16 cellular contexts compared by ENCODE assay signal in the genomic region with DNA sequence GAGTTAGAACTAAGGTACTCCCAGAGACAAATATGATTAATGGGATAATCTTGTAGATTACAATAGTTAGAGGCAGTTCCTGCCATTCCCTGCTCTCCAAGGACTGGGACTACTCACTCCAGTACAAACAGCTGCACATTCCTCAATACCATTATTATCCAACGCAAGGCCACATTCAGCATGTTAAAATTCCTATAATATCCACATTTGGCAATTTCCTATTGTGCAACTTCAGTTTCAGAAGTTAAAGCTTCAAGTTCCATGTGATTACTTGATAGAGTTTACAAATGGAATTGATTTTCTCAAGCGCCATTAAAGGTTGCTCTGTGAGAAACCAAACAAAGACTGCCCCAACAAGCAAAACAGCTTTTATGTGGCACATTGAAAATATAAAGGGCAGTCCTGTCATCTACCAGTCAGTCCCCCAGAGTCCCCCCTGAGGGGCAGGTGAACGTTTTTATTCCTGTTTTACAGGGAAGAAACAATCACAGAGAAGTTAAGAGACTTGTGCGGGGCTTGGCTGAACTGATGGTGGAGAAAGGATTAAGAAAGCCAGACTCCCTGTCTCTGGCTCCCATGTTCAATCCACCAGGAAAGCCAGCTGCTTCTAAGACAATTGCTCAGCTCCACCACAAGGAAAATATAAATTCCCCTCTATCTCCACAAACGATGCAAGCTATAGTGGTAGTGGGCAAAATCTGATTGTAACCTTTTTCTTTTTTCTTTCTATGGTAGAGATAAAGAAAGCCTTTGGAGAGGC.
DNase-seq lines count a peak whose midpoint lies in the region; ATAC-seq, FAIRE-seq and TF ChIP-seq lines count a peak whose summit lies in the region.
"Had no signal": no experiment of that assay in that cellular context is flagged by ENCODE, and none has a peak within 500 bp of the region (broad histone marks: within the 10 kb centered on the region; RNA-seq: fewer than 3 reads in every experiment).

No MANE protein-coding gene starts in this region.

- H3K4me2 ChIP-seq in mesenchymal stem cell (ENCODE audit: low read length, poor library complexity, severe bottlenecking): no peak overlapping the region

- H3K23ac ChIP-seq in mesenchymal stem cell (ENCODE audit: low read length in 2 of 2): no peak overlapping the region

- no peak overlapping the region for H2AK5ac ChIP-seq in mesenchymal stem cell (ENCODE audit: low read length, severe bottlenecking)

- TF ChIP-seq CTCF in breast epithelium (IDR thresholded peaks at IDR 0.05) (no peak), kidney (IDR thresholded peaks at IDR 0.05; ENCODE audit: borderline replicate concordance, extremely low read depth, insufficient read depth) (no peak)

- 76% methylated on average over 3 of the region's 5 CpGs for WGBS in mesenchymal stem cell

- no peak for ATAC-seq in HG02763 (IDR thresholded peaks at IDR 0.05; ENCODE audit: unreplicated experiment)
- ATAC-seq: activated CD4-positive, CD25-positive, alpha-beta regulatory T cell treated with anti-CD3 and anti-CD28 coated beads, Interleukin-2, amount 50 U/mL, for 24 hours; Panc1 had no signal

- H3K9ac ChIP-seq in mesenchymal stem cell (ENCODE audit: low read length): peak overlapping the region; percentile 83
- H3K9ac ChIP-seq in kidney (ENCODE audit: low read length in 2 of 2): no peak overlapping the region
- H3K9ac ChIP-seq: parathyroid adenoma had no signal

- H4K91ac ChIP-seq in mesenchymal stem cell (ENCODE audit: low read length): no peak overlapping the region

- H3K18ac ChIP-seq in mesenchymal stem cell (ENCODE audit: low read depth in 1 of 2, low read length in 2 of 2): no peak overlapping the region

- H3K9me3 Mint-ChIP-seq in activated naive CD8-positive, alpha-beta T cell treated with anti-CD3 and anti-CD28 coated beads for 36 hours: no peaks in the 10 kb centered on the region
- H3K9me3 Mint-ChIP-seq: CD4-positive, alpha-beta T cell had no signal

- no peak overlapping the region for H2BK5ac ChIP-seq in mesenchymal stem cell (ENCODE audit: low read depth, low read length, poor library complexity, severe bottlenecking)

- H2BK12ac ChIP-seq in mesenchymal stem cell (ENCODE audit: low read length in 2 of 2): no peak overlapping the region

- H3K27ac Mint-ChIP-seq in activated naive CD8-positive, alpha-beta T cell treated with anti-CD3 and anti-CD28 coated beads for 36 hours: no peak overlapping the region
- H3K27ac Mint-ChIP-seq: CD4-positive, alpha-beta T cell had no signal

- H3K79me1 ChIP-seq in mesenchymal stem cell (replicated peaks; ENCODE audit: low read length, poor library complexity, severe bottlenecking): no peaks in the 10 kb centered on the region

- H3K27me3 ChIP-seq in breast epithelium (no peaks in the 10 kb centered on the region), mesenchymal stem cell (ENCODE audit: control insufficient read depth in 1 of 2, insufficient read depth in 1 of 2, low read length in 2 of 2) (no peaks in the 10 kb centered on the region)

- no peaks in the 10 kb centered on the region for H3K9me3 ChIP-seq in breast epithelium
- H3K9me3 ChIP-seq in mesenchymal stem cell (ENCODE audit: control insufficient read depth, low read length): no peaks in the 10 kb centered on the region
- no peaks in the 10 kb centered on the region for H3K9me3 ChIP-seq in kidney (ENCODE audit: control insufficient read depth in 1 of 2, low read length in 2 of 2)

- no peak overlapping the region for H2BK15ac ChIP-seq in mesenchymal stem cell (ENCODE audit: low read depth, poor library complexity, severe bottlenecking)

- no peak overlapping the region for H3K4ac ChIP-seq in mesenchymal stem cell (ENCODE audit: low read depth in 1 of 2, low read length in 2 of 2)

- DNase-seq in AG08396 (ENCODE audit: low spot score) (peak; percentile 35), HS-5 (ENCODE audit: low read depth) (peak; percentile 85), breast epithelium (ENCODE audit: low spot score in 2 of 2) (no peak), mesenchymal stem cell (peak; percentile 35), ecto neural progenitor cell (ENCODE audit: low spot score) (no peak), kidney (no peak)
- no peak for DNase-seq in activated naive CD8-positive, alpha-beta T cell treated with anti-CD3 and anti-CD28 coated beads for 36 hours
- DNase-seq: activated gamma-delta T cell treated with Interleukin-2 at 50 U/mL for 16 hours; CD4-positive, alpha-beta T cell; effector memory CD4-positive, alpha-beta T cell; NCI-H1694 treated with DMSO at 0.1 percent for 48 hours had no signal

- no peak for TF ChIP-seq POLR2A in breast epithelium (IDR thresholded peaks at IDR 0.05)

- H3K14ac ChIP-seq in mesenchymal stem cell (ENCODE audit: low read length in 2 of 2): no peak overlapping the region

- FAIRE-seq in kidney (lab: Jason Lieb, UNC): no peak
- FAIRE-seq: islet of Langerhans had no signal

- H3K4me3 Mint-ChIP-seq in activated naive CD8-positive, alpha-beta T cell treated with anti-CD3 and anti-CD28 coated beads for 36 hours: no peak overlapping the region
- H3K4me3 Mint-ChIP-seq: CD4-positive, alpha-beta T cell had no signal

- H3K4me1 ChIP-seq in breast epithelium (no peaks in the 10 kb centered on the region), mesenchymal stem cell (ENCODE audit: control insufficient read depth, insufficient read depth, low read depth, low read length) (no peaks in the 10 kb centered on the region), kidney (ENCODE audit: control insufficient read depth in 1 of 2, insufficient read depth in 1 of 2, low read depth in 1 of 2, low read length in 2 of 2) (no peaks in the 10 kb centered on the region)
- H3K4me1 ChIP-seq: parathyroid adenoma had no signal

- no peak overlapping the region for H2BK120ac ChIP-seq in mesenchymal stem cell (ENCODE audit: low read depth, low read length)

- H3K27ac ChIP-seq in breast epithelium (peak overlapping the region; percentile 50 to 62), mesenchymal stem cell (ENCODE audit: low read length, poor library complexity, severe bottlenecking) (no peak overlapping the region), kidney (ENCODE audit: low read depth in 2 of 2, low read length in 2 of 2) (no peak overlapping the region)
- H3K27ac ChIP-seq: parathyroid adenoma had no signal

- H3K36me3 ChIP-seq in breast epithelium (no peaks in the 10 kb centered on the region), mesenchymal stem cell (ENCODE audit: control insufficient read depth in 1 of 2, insufficient read depth in 2 of 2, low read depth in 1 of 2, low read length in 2 of 2) (no peaks in the 10 kb centered on the region), kidney (ENCODE audit: control insufficient read depth in 1 of 2, insufficient read depth in 2 of 2, low read length in 2 of 2) (no peaks in the 10 kb centered on the region)

- H4K8ac ChIP-seq in mesenchymal stem cell (ENCODE audit: low read length): no peak overlapping the region

- no peaks in the 10 kb centered on the region for H3K4me1 Mint-ChIP-seq in activated naive CD8-positive, alpha-beta T cell treated with anti-CD3 and anti-CD28 coated beads for 36 hours

- no peaks in the 10 kb centered on the region for H3K36me3 Mint-ChIP-seq in activated naive CD8-positive, alpha-beta T cell treated with anti-CD3 and anti-CD28 coated beads for 36 hours

- no peak overlapping the region for H2AFZ ChIP-seq in mesenchymal stem cell (ENCODE audit: low read depth, low read length)
- H2AFZ ChIP-seq: parathyroid adenoma had no signal

- H3K27me3 Mint-ChIP-seq in activated naive CD8-positive, alpha-beta T cell treated with anti-CD3 and anti-CD28 coated beads for 36 hours: peaks cover 2% of the 10 kb centered on the region
- H3K27me3 Mint-ChIP-seq: CD4-positive, alpha-beta T cell had no signal

- H3K4me3 ChIP-seq in breast epithelium: no peak overlapping the region
- H3K4me3 ChIP-seq in mesenchymal stem cell (ENCODE audit: insufficient read depth in 1 of 2, low read depth in 1 of 2, low read length in 2 of 2): no peak overlapping the region
- H3K4me3 ChIP-seq in kidney (ENCODE audit: low read length in 2 of 2): no peak overlapping the region

- intact Hi-C loops in breast epithelium (cut with DNase I; ENCODE audit: low total_unique reads): no loop called here
- intact Hi-C loops in kidney (cut with DNase I): no loop called here

Comparison
In these comparisons a context has a peak if more than half of its experiments do, and no peak if none do; other contexts are left out.
1. DNase-seq: peak in AG08396 (single experiment), HS-5 (single experiment) and mesenchymal stem cell (single experiment); none in breast epithelium (0 of 2), activated naive CD8-positive, alpha-beta T cell treated with anti-CD3 and anti-CD28 coated beads for 36 hours (single experiment), ecto neural progenitor cell (single experiment) and kidney (single experiment).
2. H3K27ac ChIP-seq: peak in breast epithelium (2 of 2); none in mesenchymal stem cell (single experiment) and kidney (0 of 2).